14 cellular contexts compared by ENCODE assay signal in genomic region chr1:234141006-234141405, GRCh38.
A peak's percentile ranks its signal among the peaks of the same experiment; 100 is the strongest.
DNase-seq lines count a peak whose midpoint lies in the region; ATAC-seq, FAIRE-seq and TF ChIP-seq lines count a peak whose summit lies in the region.
"Had no signal": no experiment of that assay in that cellular context is flagged by ENCODE, and none has a peak within 500 bp of the region (broad histone marks: within the 10 kb centered on the region; RNA-seq: fewer than 3 reads in every experiment).

No MANE protein-coding gene starts in this region.

- H3K4me1 ChIP-seq in A549 (peaks cover 30% of the 10 kb centered on the region), SJSA1 (replicated peaks) (no peaks in the 10 kb centered on the region; the same call in 1 of the 2 replicates), keratinocyte (ENCODE audit: control insufficient read depth, extremely low read depth, insufficient read depth, low read length) (peaks cover 6% of the 10 kb centered on the region), sigmoid colon (no peaks in the 10 kb centered on the region)
- H3K4me1 ChIP-seq: BLaER1, Caco-2 had no signal

- peaks cover 5% of the 10 kb centered on the region; the same call in 1 of the 2 replicates for H3K9me3 Mint-ChIP-seq in HFFc6
- H3K9me3 Mint-ChIP-seq: CD8-positive, alpha-beta memory T cell; GM23338 had no signal

- no peak overlapping the region for H3K4me3 Mint-ChIP-seq in HFFc6
- H3K4me3 Mint-ChIP-seq: CD8-positive, alpha-beta memory T cell; GM23338 had no signal

- H3K9me3 ChIP-seq in A549 (peaks cover 18% of the 10 kb centered on the region; the same call in 2 of the 3 replicates), SJSA1 (replicated peaks) (no peaks in the 10 kb centered on the region), keratinocyte (ENCODE audit: control insufficient read depth, low read depth, low read length) (no peaks in the 10 kb centered on the region), sigmoid colon (no peaks in the 10 kb centered on the region)
- H3K9me3 ChIP-seq: BLaER1 had no signal

- intact Hi-C loops in sigmoid colon (cut with DNase I) = no loop called here

- no peak for TF ChIP-seq RAD21 in A549 (conservative IDR thresholded peaks at IDR 0.05 in 1 of 2, IDR thresholded peaks at IDR 0.05 in 1 of 2)

- no peaks in the 10 kb centered on the region; the same call in 1 of the 2 replicates for H3K27me3 Mint-ChIP-seq in HFFc6 (ENCODE audit: insufficient read depth)

- in situ Hi-C loops in ACHN (cut with HindIII; ENCODE audit: low pct_ligation_motif_present, low pct_unique_long_range_greater_than_20kb, low sequenced_read_pairs) = no loop called here

- H3K36me3 Mint-ChIP-seq in HFFc6 (ENCODE audit: low read depth) = no peaks in the 10 kb centered on the region
- H3K36me3 Mint-ChIP-seq: CD8-positive, alpha-beta memory T cell had no signal

- H3K79me2 ChIP-seq in keratinocyte (ENCODE audit: control insufficient read depth, insufficient read depth, low read length) = no peaks in the 10 kb centered on the region

- WGBS in A549 (ENCODE audit: missing lambda C conversion rate) = 73% methylated on average over 2 of the region's 2 CpGs
- WGBS in sigmoid colon, 2 donors = 78 to 89% methylated on average over 2 of the region's 2 CpGs

- FAIRE-seq in A549 (lab: Jason Lieb, UNC) (no peak), keratinocyte (lab: Jason Lieb, UNC) (no peak)

- no peak overlapping the region for H3K9ac ChIP-seq in keratinocyte (ENCODE audit: control insufficient read depth, extremely low read depth, insufficient read depth, low read length)
- H3K9ac ChIP-seq: BLaER1 had no signal

- TF ChIP-seq POLR2A in A549 (IDR thresholded peaks at IDR 0.05; ENCODE audit: low read length) (no peak), sigmoid colon (IDR thresholded peaks at IDR 0.05) (no peak)

- H3K36me3 ChIP-seq in SJSA1 = no peaks in the 10 kb centered on the region
- no peaks in the 10 kb centered on the region for H3K36me3 ChIP-seq in keratinocyte (ENCODE audit: control insufficient read depth in 2 of 2, extremely low read depth in 1 of 2, insufficient read depth in 2 of 2, low read length in 2 of 2)
- no peaks in the 10 kb centered on the region for H3K36me3 ChIP-seq in sigmoid colon
- H3K36me3 ChIP-seq: BLaER1 had no signal

- CTCF ChIA-PET in A549 (lab: Yijun Ruan, JAX) = interaction anchor here (1.0 to 2.4 kb wide), 6 partner anchors 13 to 172 kb away, joined by 3 to 18 read pairs (median 3); no protein-coding TSS in a partner anchor

- H3K27me3 ChIP-seq in SJSA1 (replicated peaks) = no peaks in the 10 kb centered on the region; the same call in 1 of the 2 replicates
- no peaks in the 10 kb centered on the region for H3K27me3 ChIP-seq in keratinocyte (ENCODE audit: control insufficient read depth, extremely low read depth, insufficient read depth, low read length)
- no peaks in the 10 kb centered on the region for H3K27me3 ChIP-seq in sigmoid colon
- H3K27me3 ChIP-seq: BLaER1 had no signal

- peak overlapping the region; percentile 88 to 90 for H3K27ac ChIP-seq in A549
- peak overlapping the region; percentile 40 for H3K27ac ChIP-seq in SJSA1
- peak overlapping the region; percentile 49 for H3K27ac ChIP-seq in keratinocyte (ENCODE audit: control insufficient read depth, insufficient read depth, low read length)
- H3K27ac ChIP-seq in sigmoid colon = no peak overlapping the region
- H3K27ac ChIP-seq: BLaER1 had no signal

- ATAC-seq in A549 (no peak), GM19328 (IDR thresholded peaks at IDR 0.05; ENCODE audit: unreplicated experiment) (no peak)
- ATAC-seq: GM23338 had no signal

- H4K20me1 ChIP-seq in keratinocyte (ENCODE audit: control insufficient read depth, extremely low read depth, insufficient read depth, low read length) = no peaks in the 10 kb centered on the region
- H4K20me1 ChIP-seq: BLaER1 had no signal

- H2AFZ ChIP-seq in keratinocyte (ENCODE audit: control insufficient read depth, low read length) = no peak overlapping the region
- H2AFZ ChIP-seq: GM23338 had no signal

- peak overlapping the region; percentile 37; the same call in 1 of the 2 replicates for H3K27ac Mint-ChIP-seq in HFFc6
- H3K27ac Mint-ChIP-seq: CD8-positive, alpha-beta memory T cell; GM23338 had no signal

- DNase-seq in A549 (ENCODE audit: low read depth in 1 of 2, low spot score in 1 of 2) (no peak), HFFc6 (no peak), SJSA1 (ENCODE audit: low read depth in 1 of 2, low spot score in 2 of 2) (no peak), keratinocyte (ENCODE audit: low read depth, low spot score) (no peak), ACHN (no peak), sigmoid colon (no peak)
- DNase-seq: AML-193; Caco-2; CD8-positive, alpha-beta memory T cell; DND-41; H7 had no signal

- H3K4me1 Mint-ChIP-seq in HFFc6 (ENCODE audit: low read depth) = peaks cover 45% of the 10 kb centered on the region; the same call in 1 of the 2 replicates
- H3K4me1 Mint-ChIP-seq: CD8-positive, alpha-beta memory T cell; GM23338 had no signal

- dilution Hi-C loops in keratinocyte (cut with MboI; ENCODE audit: extremely low pct_ligation_motif_present, low sequenced_read_pairs) = no loop called here

- H3K4me2 ChIP-seq in A549 (peak overlapping the region; percentile 67), keratinocyte (ENCODE audit: control insufficient read depth, extremely low read depth, insufficient read depth, low read depth, low read length) (no peak overlapping the region)
- H3K4me2 ChIP-seq: BLaER1, GM23338 had no signal

- TF ChIP-seq CTCF in A549 (IDR thresholded peaks at IDR 0.05) (no peak), HFFc6 (IDR thresholded peaks at IDR 0.05) (no peak), keratinocyte (optimal IDR thresholded peaks at IDR 0.05 in 1 of 3, IDR thresholded peaks at IDR 0.05 in 1 of 3, conservative IDR thresholded peaks at IDR 0.05 in 1 of 3; ENCODE audit: extremely low read depth in 1 of 3, insufficient read depth in 2 of 3, low read length in 3 of 3) (no peak), sigmoid colon (IDR thresholded peaks at IDR 0.05) (no peak)

- POLR2A ChIA-PET in A549 (lab: Yijun Ruan, JAX) = interaction anchor here (1.5 kb wide), 1 partner anchor 169 kb away, joined by 5 read pairs; no protein-coding TSS in a partner anchor

- H3K4me3 ChIP-seq in A549 (no peak overlapping the region), SJSA1 (no peak overlapping the region), keratinocyte (ENCODE audit: control insufficient read depth in 2 of 3, extremely low read depth in 1 of 3, insufficient read depth in 2 of 3, low read depth in 1 of 3, low read length in 3 of 3) (no peak overlapping the region), sigmoid colon (no peak overlapping the region)
- H3K4me3 ChIP-seq: BLaER1, GM23338 had no signal

- H3K9me1 ChIP-seq in keratinocyte (ENCODE audit: control insufficient read depth, extremely low read depth, insufficient read depth, low read length) = no peaks in the 10 kb centered on the region

- TF ChIP-seq EP300 in A549 (IDR thresholded peaks at IDR 0.05) (no peak), sigmoid colon (IDR thresholded peaks at IDR 0.05) (no peak)

TF ChIP-seq in A549, 52 proteins besides CTCF, POLR2A, EP300 and RAD21:
- TF ChIP-seq HOXB13 (CRISPR knock-in tag; IDR thresholded peaks at IDR 0.05; ENCODE audit: low read depth) (no peak), ELK1 (IDR thresholded peaks at IDR 0.05; ENCODE audit: low read depth, low read length) (no peak), GATA3 (IDR thresholded peaks at IDR 0.05; ENCODE audit: borderline replicate concordance) (no peak), NPAS2 (CRISPR knock-in tag; IDR thresholded peaks at IDR 0.05; ENCODE audit: borderline replicate concordance) (no peak), KDM5A (IDR thresholded peaks at IDR 0.05) (no peak)

Comparison
In these comparisons a context has a peak if more than half of its experiments do, and no peak if none do; other contexts are left out.
1. H3K27ac ChIP-seq: peak in A549 (2 of 2), SJSA1 (single experiment) and keratinocyte (single experiment); none in sigmoid colon (0 of 4).